In the genomic region with DNA sequence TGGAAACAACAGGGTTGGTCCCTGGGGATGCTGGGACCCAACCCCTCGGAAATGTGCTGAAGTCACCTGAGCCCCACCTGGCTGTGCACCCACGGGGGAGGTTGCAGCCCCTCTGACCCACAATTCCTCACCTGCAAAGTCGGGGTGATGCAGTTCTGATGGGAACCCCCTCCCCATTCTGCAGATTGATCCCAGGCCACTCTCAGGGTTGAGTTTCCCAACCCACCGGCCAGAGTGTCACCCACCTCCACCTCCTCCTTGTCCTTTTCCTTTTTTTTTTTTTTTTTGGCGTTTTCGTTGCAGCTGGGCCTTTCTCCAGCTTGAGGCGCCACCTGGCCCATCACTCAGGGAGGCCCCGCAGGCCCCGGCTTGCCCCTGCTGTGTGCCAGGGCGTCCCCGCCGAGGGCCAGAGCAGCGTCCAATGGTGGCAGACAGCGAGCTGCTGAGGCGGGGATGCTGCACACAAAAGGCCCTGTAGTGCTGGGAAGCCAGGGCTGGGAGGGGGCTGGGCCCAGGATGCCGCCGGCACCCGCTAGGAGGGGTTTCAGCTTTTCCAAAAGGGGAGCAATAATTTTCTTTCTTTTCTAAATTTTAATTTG, we compare ENCODE assay signal across 9 cellular contexts. TPM values are rescaled to one million over a fixed set of nuclear protein-coding genes. Genes with fewer than 3 reads are reported as not detected.
DNase-seq lines count a peak whose midpoint lies in the region; ATAC-seq and TF ChIP-seq lines count a peak whose summit lies in the region.
"Had no signal": no experiment of that assay in that cellular context is flagged by ENCODE, and none has a peak within 500 bp of the region (broad histone marks: within the 10 kb centered on the region; RNA-seq: fewer than 3 reads in every experiment).

No MANE protein-coding gene starts in this region.

- DNase-seq in DMS79 (lab: John Stamatoyannopoulos, UW), result peak; percentile 91
- peak; percentile 55 for DNase-seq in NCI-H345 treated with DMSO at 0.1 percent for 48 hours (lab: John Stamatoyannopoulos, UW; ENCODE audit: unreplicated experiment)
- DNase-seq in ecto neural progenitor cell (ENCODE audit: low spot score), result peak; percentile 71
- DNase-seq in ovary, result peak in 3 of 5 donors; percentile 55 to 59 (median 58)
- DNase-seq in glomerular visceral epithelial cell (ENCODE audit: extremely low spot score), result no peak
- no peak for DNase-seq in activated naive CD8-positive, alpha-beta T cell treated with anti-CD3 and anti-CD28 coated beads, Interleukin-2, amount 50 U/mL, for 24 hours
- no peak for DNase-seq in suprapubic skin (ENCODE audit: low spot score in 2 of 2)
- DNase-seq: naive thymus-derived CD8-positive, alpha-beta T cell had no signal

- H3K9me3 ChIP-seq in ovary (no peaks in the 10 kb centered on the region), suprapubic skin (no peaks in the 10 kb centered on the region)

- TF ChIP-seq CTCF in ovary (IDR thresholded peaks at IDR 0.05) (no peak), suprapubic skin (IDR thresholded peaks at IDR 0.05) (no peak)

- H3K4me3 Mint-ChIP-seq in activated naive CD8-positive, alpha-beta T cell treated with anti-CD3 and anti-CD28 coated beads, Interleukin-2, amount 50 U/mL, for 24 hours, result no peak overlapping the region
- H3K4me3 Mint-ChIP-seq: naive thymus-derived CD8-positive, alpha-beta T cell had no signal

- no peak overlapping the region for H3K4me3 ChIP-seq in ovary
- no peak overlapping the region for H3K4me3 ChIP-seq in suprapubic skin

- H3K27me3 Mint-ChIP-seq in activated naive CD8-positive, alpha-beta T cell treated with anti-CD3 and anti-CD28 coated beads, Interleukin-2, amount 50 U/mL, for 24 hours, result no peaks in the 10 kb centered on the region
- H3K27me3 Mint-ChIP-seq: naive thymus-derived CD8-positive, alpha-beta T cell had no signal

- 22 to 43% (median 27%) methylated on average over 18 of the region's 18 CpGs for WGBS in ovary, 3 donors
- WGBS in suprapubic skin, result 36% methylated on average over 18 of the region's 18 CpGs

- H3K4me1 ChIP-seq in ovary (ENCODE audit: insufficient read depth) (peaks cover 23% of the 10 kb centered on the region), suprapubic skin (peaks cover 77% of the 10 kb centered on the region)

- H3K36me3 ChIP-seq in ovary (no peaks in the 10 kb centered on the region), suprapubic skin (peaks cover 6% of the 10 kb centered on the region)

- no peak overlapping the region for H3K27ac Mint-ChIP-seq in activated naive CD8-positive, alpha-beta T cell treated with anti-CD3 and anti-CD28 coated beads, Interleukin-2, amount 50 U/mL, for 24 hours

- ATAC-seq in activated naive CD8-positive, alpha-beta T cell treated with anti-CD3 and anti-CD28 coated beads, Interleukin-2, amount 50 U/mL, for 24 hours, result no peak
- no peak for ATAC-seq in HG03469 (IDR thresholded peaks at IDR 0.05; ENCODE audit: unreplicated experiment)
- ATAC-seq: naive thymus-derived CD8-positive, alpha-beta T cell had no signal

- no peak for TF ChIP-seq POLR2A in ovary (IDR thresholded peaks at IDR 0.05)
- no peak for TF ChIP-seq POLR2A in suprapubic skin (IDR thresholded peaks at IDR 0.05)

- no peak for TF ChIP-seq EP300 in ovary (IDR thresholded peaks at IDR 0.05)
- TF ChIP-seq EP300 in suprapubic skin (IDR thresholded peaks at IDR 0.05), result no peak

- intact Hi-C loops in ovary (cut with DNase I), result loop anchor here in 1 of 4 donors (10.0 kb wide), 1 partner anchor 67 kb away; a partner anchor contains a TSS

- peak overlapping the region; percentile 4 to 53 for H3K27ac ChIP-seq in ovary
- H3K27ac ChIP-seq in suprapubic skin, result no peak overlapping the region

- H3K36me3 Mint-ChIP-seq in activated naive CD8-positive, alpha-beta T cell treated with anti-CD3 and anti-CD28 coated beads, Interleukin-2, amount 50 U/mL, for 24 hours (ENCODE audit: low read depth), result peaks cover 4% of the 10 kb centered on the region

- no peaks in the 10 kb centered on the region for H3K27me3 ChIP-seq in ovary
- H3K27me3 ChIP-seq in suprapubic skin, result no peaks in the 10 kb centered on the region

- peaks cover 21% of the 10 kb centered on the region for H3K4me1 Mint-ChIP-seq in activated naive CD8-positive, alpha-beta T cell treated with anti-CD3 and anti-CD28 coated beads, Interleukin-2, amount 50 U/mL, for 24 hours

- H3K9me3 Mint-ChIP-seq in activated naive CD8-positive, alpha-beta T cell treated with anti-CD3 and anti-CD28 coated beads, Interleukin-2, amount 50 U/mL, for 24 hours, result no peaks in the 10 kb centered on the region
- H3K9me3 Mint-ChIP-seq: naive thymus-derived CD8-positive, alpha-beta T cell had no signal

RNA-seq across cellular contexts. Expression of a gene that starts 4.6 kb away (rescaled TPM):
- total RNA-seq in ovary, result 10 to 100 TPM; 16.5 to 63.2 (median 48.9) TPM
- polyA plus RNA-seq in ovary, result 10 to 100 TPM; 12.8 to 13.6 TPM
- total RNA-seq in suprapubic skin, result 10 to 100 TPM; 14.1 to 25.9 (median 19.5) TPM

RNA-seq across cellular contexts. Expression of a gene that starts 16.0 kb away (rescaled TPM):
- total RNA-seq in ovary (10 to 100 TPM; 10.1 to 70.9 (median 16.1) TPM), suprapubic skin (10 to 100 TPM; 13.4 to 37.2 (median 35.1) TPM)
- 10 to 100 TPM; 21.8 to 34.4 TPM for polyA plus RNA-seq in ovary

RNA-seq across cellular contexts. Expression of a gene that starts 35.5 kb away (rescaled TPM):
- 10 to 100 TPM in 2 of 7 donors, 1 to 10 TPM in 5; 6.9 to 15.2 (median 8.6) TPM for total RNA-seq in ovary
- 10 to 100 TPM in 1 of 2 donors, 1 to 10 TPM in 1; 3.5 to 12.0 TPM for polyA plus RNA-seq in ovary
- 10 to 100 TPM in 3 of 4 donors, 1 to 10 TPM in 1; 4.8 to 27.2 (median 14.7) TPM for total RNA-seq in suprapubic skin

RNA-seq across cellular contexts. Expression of a gene that starts 46.3 kb away (rescaled TPM):
- total RNA-seq in ovary (10 to 100 TPM in 2 of 7 donors, 1 to 10 TPM in 5; 1.9 to 32.9 (median 9.0) TPM), suprapubic skin (1 to 10 TPM; 1.9 to 5.3 (median 1.9) TPM)
- 1 to 10 TPM; 5.5 to 7.9 TPM for polyA plus RNA-seq in ovary

RNA-seq across cellular contexts. Expression of a gene that starts 60.0 kb away (rescaled TPM):
- 10 to 100 TPM in 3 of 7 donors, 1 to 10 TPM in 4; 7.8 to 12.2 (median 9.9) TPM for total RNA-seq in ovary
- 1 to 10 TPM; 2.4 to 5.7 TPM for polyA plus RNA-seq in ovary
- total RNA-seq in suprapubic skin, result 10 to 100 TPM; 13.4 to 29.7 (median 20.0) TPM

Comparison
In these comparisons a context has a peak if more than half of its experiments do, and no peak if none do; other contexts are left out.
1. DNase-seq: peak in DMS79 (single experiment), NCI-H345 treated with DMSO at 0.1 percent for 48 hours (single experiment), ecto neural progenitor cell (single experiment) and ovary (3 of 5); none in glomerular visceral epithelial cell (single experiment), activated naive CD8-positive, alpha-beta T cell treated with anti-CD3 and anti-CD28 coated beads, Interleukin-2, amount 50 U/mL, for 24 hours (single experiment) and suprapubic skin (0 of 2).